ENCODE assay signal across 18 cellular contexts in genomic region chr7:107091306-107091705, GRCh38. TPM values are rescaled to one million over a fixed set of nuclear protein-coding genes. Genes with fewer than 3 reads are reported as not detected.
DNase-seq lines count a peak whose midpoint lies in the region; ATAC-seq and TF ChIP-seq lines count a peak whose summit lies in the region.
"Had no signal": no experiment of that assay in that cellular context is flagged by ENCODE, and none has a peak within 500 bp of the region (broad histone marks: within the 10 kb centered on the region; RNA-seq: fewer than 3 reads in every experiment).

No MANE protein-coding gene starts in this region.

- ATAC-seq in GM23338 (no peak), T-helper 17 cell (no peak)
- ATAC-seq: GM12878 had no signal

- no peaks in the 10 kb centered on the region for H3K9me3 Mint-ChIP-seq in GM23338
- H3K9me3 Mint-ChIP-seq: CD4-positive, CD25-positive, alpha-beta regulatory T cell had no signal

- TF ChIP-seq POLR2A in Raji (IDR thresholded peaks at IDR 0.05; ENCODE audit: insufficient read depth, low read depth, low read length), result peak; percentile 60

- no peak overlapping the region for H4K12ac ChIP-seq in trophoblast cell (ENCODE audit: low read depth, low read length)

- no peaks in the 10 kb centered on the region for H3K79me1 ChIP-seq in trophoblast cell (ENCODE audit: low read length)

- DNase-seq in GM23338 (ENCODE audit: low spot score) (no peak), trophoblast cell (no peak), T-helper 9 cell (no peak), retina (no peak), T-helper 17 cell (no peak)
- DNase-seq: ACHN; BE2C; C1 segment of cervical spinal cord; CD4-positive, CD25-positive, alpha-beta regulatory T cell; CD8-positive, alpha-beta memory T cell; DMS 273 treated with DMSO at 0.1 percent for 48 hours; DMS79; GF-D8 had no signal

- TF ChIP-seq CTCF in GM23338 (conservative IDR thresholded peaks at IDR 0.05; ENCODE audit: low read depth in 2 of 2), result no peak

- H2AK5ac ChIP-seq in trophoblast cell (ENCODE audit: low read length), result no peak overlapping the region

- no peak overlapping the region for H3K23ac ChIP-seq in trophoblast cell (ENCODE audit: low read length)

- H4K8ac ChIP-seq in trophoblast cell (ENCODE audit: low read depth, low read length), result no peak overlapping the region

- H3K9me2 ChIP-seq in GM23338 (ENCODE audit: insufficient read depth), result no peaks in the 10 kb centered on the region

- no peak overlapping the region for H2AFZ ChIP-seq in GM23338
- no peak overlapping the region for H2AFZ ChIP-seq in trophoblast cell (ENCODE audit: insufficient read depth, low read length, poor library complexity)

- H3K9me3 ChIP-seq in KOPT-K1 (ENCODE audit: insufficient read depth, low read length, poor library complexity, severe bottlenecking), result no peaks in the 10 kb centered on the region
- no peaks in the 10 kb centered on the region for H3K9me3 ChIP-seq in trophoblast cell (ENCODE audit: insufficient read depth, low read depth, low read length)
- no peaks in the 10 kb centered on the region for H3K9me3 ChIP-seq in T-helper 17 cell (ENCODE audit: control insufficient read depth, low read length, poor library complexity, severe bottlenecking)
- H3K9me3 ChIP-seq: BE2C, HAP-1 had no signal

- H2BK5ac ChIP-seq in trophoblast cell (ENCODE audit: low read depth, low read length, poor library complexity), result no peak overlapping the region

- WGBS in trophoblast cell (ENCODE audit: extremely low coverage, insufficient coverage, insufficient read length), result no CpG with 5 or more reads among the region's 2 CpGs

- peaks cover 3% of the 10 kb centered on the region; the same call in 1 of the 2 replicates for H4K20me1 ChIP-seq in GM23338 (replicated peaks; ENCODE audit: insufficient read depth)

- no peak overlapping the region for H3K18ac ChIP-seq in trophoblast cell (ENCODE audit: low read length)

- no peak overlapping the region for H3K14ac ChIP-seq in trophoblast cell (ENCODE audit: low read length)

- H3K27ac Mint-ChIP-seq in GM23338, result no peak overlapping the region
- H3K27ac Mint-ChIP-seq in T-helper 17 cell, result no peak overlapping the region
- H3K27ac Mint-ChIP-seq: CD4-positive, CD25-positive, alpha-beta regulatory T cell; CD8-positive, alpha-beta memory T cell had no signal

- H3K36me3 ChIP-seq in GM23338 (ENCODE audit: insufficient read depth) (no peaks in the 10 kb centered on the region), KOPT-K1 (ENCODE audit: insufficient read depth, low read length) (no peaks in the 10 kb centered on the region), trophoblast cell (ENCODE audit: control insufficient read depth in 1 of 2, insufficient read depth in 2 of 2, low read length in 2 of 2) (no peaks in the 10 kb centered on the region)
- H3K36me3 ChIP-seq: BE2C, HAP-1 had no signal

- H4K91ac ChIP-seq in trophoblast cell (ENCODE audit: low read depth, low read length), result no peak overlapping the region

- H3K4me3 Mint-ChIP-seq in GM23338, result no peak overlapping the region
- no peak overlapping the region for H3K4me3 Mint-ChIP-seq in T-helper 17 cell
- H3K4me3 Mint-ChIP-seq: CD4-positive, CD25-positive, alpha-beta regulatory T cell; CD8-positive, alpha-beta memory T cell had no signal

- H3K27me3 Mint-ChIP-seq in GM23338 (ENCODE audit: insufficient read depth, low read depth, poor library complexity) (peaks cover 1% of the 10 kb centered on the region), T-helper 17 cell (peaks cover 18% of the 10 kb centered on the region)

- H3K79me2 ChIP-seq in GM23338 (replicated peaks; ENCODE audit: insufficient read depth) (peaks cover 31% of the 10 kb centered on the region), trophoblast cell (ENCODE audit: control insufficient read depth, insufficient read depth, low read length, poor library complexity) (no peaks in the 10 kb centered on the region)

- H3K27me3 ChIP-seq in GM23338 (ENCODE audit: insufficient read depth) (no peaks in the 10 kb centered on the region), trophoblast cell (ENCODE audit: insufficient read depth, low read length) (no peaks in the 10 kb centered on the region)
- H3K27me3 ChIP-seq: BE2C had no signal

- no peak overlapping the region for H3K4me3 ChIP-seq in GM23338
- peak overlapping the region; percentile 38 for H3K4me3 ChIP-seq in trophoblast cell (ENCODE audit: low read depth, low read length)
- H3K4me3 ChIP-seq: GM12878, HAP-1 had no signal

- H3K4me1 Mint-ChIP-seq in GM23338 (peaks cover 27% of the 10 kb centered on the region), T-helper 17 cell (peaks cover 5% of the 10 kb centered on the region)

- H3F3A ChIP-seq in GM23338 (replicated peaks; ENCODE audit: low read depth), result no peaks in the 10 kb centered on the region

- no peak overlapping the region for H3K4me2 ChIP-seq in GM23338
- H3K4me2 ChIP-seq in trophoblast cell (ENCODE audit: low read length), result no peak overlapping the region

- no peak overlapping the region for H3K9ac ChIP-seq in trophoblast cell (ENCODE audit: low read length)

- H3K4me1 ChIP-seq in GM23338 (ENCODE audit: insufficient read depth) (peaks cover 18% of the 10 kb centered on the region), trophoblast cell (ENCODE audit: control insufficient read depth in 1 of 2, insufficient read depth in 2 of 2, low read length in 2 of 2) (no peaks in the 10 kb centered on the region)
- H3K4me1 ChIP-seq: BE2C, HAP-1 had no signal

- H3K36me3 Mint-ChIP-seq in GM23338 (ENCODE audit: low read depth), result no peaks in the 10 kb centered on the region
- no peaks in the 10 kb centered on the region for H3K36me3 Mint-ChIP-seq in T-helper 17 cell (ENCODE audit: low read depth)
- H3K36me3 Mint-ChIP-seq: CD4-positive, CD25-positive, alpha-beta regulatory T cell; CD8-positive, alpha-beta memory T cell had no signal

- H2BK120ac ChIP-seq in trophoblast cell (ENCODE audit: insufficient read depth, low read length, poor library complexity), result no peak overlapping the region

- no peak overlapping the region for H2BK12ac ChIP-seq in trophoblast cell (ENCODE audit: low read length)

- no peak overlapping the region for H3K4ac ChIP-seq in trophoblast cell (ENCODE audit: low read depth, low read length)

- 0 out of 2 replicates have a peak overlapping the region, but pooled peaks have one; percentile 48 for H3K27ac ChIP-seq in GM23338 (ENCODE audit: low read depth)
- peak overlapping the region; percentile 18 for H3K27ac ChIP-seq in KOPT-K1 (ENCODE audit: low read depth, low read length, poor library complexity, severe bottlenecking)
- no peak overlapping the region for H3K27ac ChIP-seq in trophoblast cell (ENCODE audit: low read depth, low read length)
- H3K27ac ChIP-seq: HL-60 had no signal

TF ChIP-seq in GM23338, 12 proteins besides CTCF, POLR2A, EP300 and RAD21 (continues in another document):
- TF ChIP-seq EZH2 (IDR thresholded peaks at IDR 0.05; ENCODE audit: low read depth, unreplicated experiment) (no peak), JUNB (IDR thresholded peaks at IDR 0.05; ENCODE audit: unreplicated experiment) (no peak), ZNF331 (CRISPR knock-in tag; IDR thresholded peaks at IDR 0.05; ENCODE audit: low read depth) (no peak), REST (IDR thresholded peaks at IDR 0.05; ENCODE audit: unreplicated experiment) (no peak)

RNA-seq across cellular contexts. Expression of gene PRKAR2B, which starts 46.8 kb away (rescaled TPM):
- total RNA-seq in GM23338 (2014; rRNA removed; shearing (Covaris generic)), result 48.8 and 53.6 TPM in 2 replicates
- 50.6 and 76.8 TPM in 2 replicates for polyA plus RNA-seq in GM23338 (2016; fragmentation: Nextera tagmentation; extraction: Ambion mirVana)
- 9.0 and 9.1 TPM in 2 replicates for polyA plus RNA-seq in trophoblast cell (2013)
- 10 to 100 TPM in 1 of 2 donors, 1 to 10 TPM in 1; 3.5 to 81.0 TPM for total RNA-seq in T-helper 17 cell
